1 cellular context compared by ENCODE assay signal in the genomic region with DNA sequence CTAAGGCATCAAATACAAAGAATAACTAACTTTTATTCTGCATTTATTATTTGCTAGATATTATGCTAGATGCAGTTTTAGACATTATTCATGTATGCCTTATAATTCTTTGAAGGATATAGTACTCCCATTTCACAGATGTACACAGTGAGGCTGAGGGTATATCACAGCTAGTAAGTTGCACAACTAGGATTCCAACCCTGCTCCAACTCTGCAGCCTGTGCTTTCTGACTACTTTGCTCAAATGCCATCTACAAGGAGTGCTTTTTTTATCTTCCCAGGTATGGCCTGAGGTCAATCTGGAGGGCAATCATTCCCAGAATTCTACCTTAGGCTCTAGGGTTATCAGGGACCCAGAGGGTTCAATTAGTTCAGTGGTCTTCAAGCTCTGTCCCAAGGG.
TF ChIP-seq lines count a peak whose summit lies in the region.

No MANE protein-coding gene starts in this region.

TF ChIP-seq in HepG2, 621 proteins besides CTCF, POLR2A, EP300 and RAD21:
- TF ChIP-seq ZNF629 (CRISPR knock-in tag; conservative IDR thresholded peaks at IDR 0.05) (peak; percentile 78), ZFP41 (CRISPR knock-in tag; IDR thresholded peaks at IDR 0.05; ENCODE audit: borderline replicate concordance) (no peak)
